ENCODE assay signal across 8 cellular contexts in genomic region chr11:67400942-67401494, GRCh38. TPM values are rescaled to one million over a fixed set of nuclear protein-coding genes. Genes with fewer than 3 reads are reported as not detected.
DNase-seq lines count a peak whose midpoint lies in the region; ATAC-seq and TF ChIP-seq lines count a peak whose summit lies in the region.

No MANE protein-coding gene starts in this region.

- no peaks in the 10 kb centered on the region for H3K27me3 Mint-ChIP-seq in activated T-helper 1 cell treated with anti-CD3 and anti-CD28 coated beads, Interleukin-12 subunit alpha, Interleukin-12 subunit beta, Interleukin-2, Interleukin-4 antibody, amounts not matched to agents 30 ng/mL and 10 ng/mL and 1 ng/mL, durations not matched to agents 14 hours and 24 hours and 36 hours (ENCODE audit: insufficient read depth)
- no peaks in the 10 kb centered on the region for H3K27me3 Mint-ChIP-seq in stimulated activated naive CD8-positive, alpha-beta T cell treated with anti-CD3 and anti-CD28 coated beads, Interleukin-15, amount 100 ng/mL, for 72 hours

- peak overlapping the region; percentile 86 for H3K27ac Mint-ChIP-seq in activated T-helper 1 cell treated with anti-CD3 and anti-CD28 coated beads, Interleukin-12 subunit alpha, Interleukin-12 subunit beta, Interleukin-2, Interleukin-4 antibody, amounts not matched to agents 30 ng/mL and 10 ng/mL and 1 ng/mL, durations not matched to agents 14 hours and 24 hours and 36 hours
- peak overlapping the region in 1 of 2 donors; percentile 27 for H3K27ac Mint-ChIP-seq in stimulated activated naive CD8-positive, alpha-beta T cell treated with anti-CD3 and anti-CD28 coated beads, Interleukin-15, amount 100 ng/mL, for 72 hours

- H3K4me1 ChIP-seq in iPS-15b (ENCODE audit: control insufficient read depth, insufficient read depth, low read length): peaks cover 3% of the 10 kb centered on the region

- in situ Hi-C loops in GM13977 (cut with MboI; ENCODE audit: low pct_unique_long_range_greater_than_20kb, low sequenced_read_pairs, unreplicated experiment): loop anchor here (10.0 kb wide), 1 partner anchor 64 kb away; the partner anchor contains the start of gene TMEM134

- peak; percentile 20 for ATAC-seq in HG02852 (IDR thresholded peaks at IDR 0.05; ENCODE audit: unreplicated experiment)
- peak; percentile 27 for ATAC-seq in stimulated activated naive CD8-positive, alpha-beta T cell treated with anti-CD3 and anti-CD28 coated beads, Interleukin-15, amount 100 ng/mL, for 72 hours

- CTCF ChIA-PET in GM10248 (lab: Yijun Ruan, JAX): interaction anchor here (0.7 to 42.5 kb wide), 34 partner anchors 8 to 214 kb away, joined by 3 to 1573 read pairs (median 6); partner anchors contain the start of genes AIP, CDK2AP2, CLCF1 and PITPNM1

- H3K27me3 ChIP-seq in iPS-15b (ENCODE audit: control insufficient read depth, insufficient read depth, low read length): no peaks in the 10 kb centered on the region

- peak overlapping the region; percentile 92 for H3K4me3 Mint-ChIP-seq in activated T-helper 1 cell treated with anti-CD3 and anti-CD28 coated beads, Interleukin-12 subunit alpha, Interleukin-12 subunit beta, Interleukin-2, Interleukin-4 antibody, amounts not matched to agents 30 ng/mL and 10 ng/mL and 1 ng/mL, durations not matched to agents 14 hours and 24 hours and 36 hours
- H3K4me3 Mint-ChIP-seq in stimulated activated naive CD8-positive, alpha-beta T cell treated with anti-CD3 and anti-CD28 coated beads, Interleukin-15, amount 100 ng/mL, for 72 hours: peak overlapping the region; percentile 91 to 92

- H3K9me3 ChIP-seq in iPS-15b (ENCODE audit: control insufficient read depth, insufficient read depth, low read length): no peaks in the 10 kb centered on the region

- H3K4me1 Mint-ChIP-seq in activated T-helper 1 cell treated with anti-CD3 and anti-CD28 coated beads, Interleukin-12 subunit alpha, Interleukin-12 subunit beta, Interleukin-2, Interleukin-4 antibody, amounts not matched to agents 30 ng/mL and 10 ng/mL and 1 ng/mL, durations not matched to agents 14 hours and 24 hours and 36 hours (ENCODE audit: low read depth): peaks cover 45% of the 10 kb centered on the region
- H3K4me1 Mint-ChIP-seq in stimulated activated naive CD8-positive, alpha-beta T cell treated with anti-CD3 and anti-CD28 coated beads, Interleukin-15, amount 100 ng/mL, for 72 hours: peaks cover 78% of the 10 kb centered on the region

- peak overlapping the region; percentile 82 for H3K4me3 ChIP-seq in iPS-15b (ENCODE audit: low read depth, low read length)

- TF ChIP-seq CTCF in GM13977 (IDR thresholded peaks at IDR 0.05; ENCODE audit: extremely low read depth, insufficient read depth, missing control alignments) (no peak), GM10248 (IDR thresholded peaks at IDR 0.05; ENCODE audit: control extremely low read depth, extremely low read depth, low read depth, missing control alignments) (no peak), GM10266 (IDR thresholded peaks at IDR 0.05; ENCODE audit: control insufficient read depth, insufficient read depth, low read depth, missing control alignments) (no peak)

- DNase-seq in GM13977 (ENCODE audit: low spot score) (peak; percentile 48), GM10248 (ENCODE audit: extremely low spot score) (no peak), GM10266 (ENCODE audit: extremely low spot score) (no peak), amniotic stem cell (lab: John Stamatoyannopoulos, UW) (no peak)
- DNase-seq in activated T-helper 1 cell treated with anti-CD3 and anti-CD28 coated beads, Interleukin-12 subunit alpha, Interleukin-12 subunit beta, Interleukin-2, Interleukin-4 antibody, amounts not matched to agents 30 ng/mL and 10 ng/mL and 1 ng/mL, durations not matched to agents 14 hours and 24 hours and 36 hours (ENCODE audit: low spot score): no peak
- peak; percentile 21 to 47 for DNase-seq in stimulated activated naive CD8-positive, alpha-beta T cell treated with anti-CD3 and anti-CD28 coated beads, Interleukin-15, amount 100 ng/mL, for 72 hours

- H3K36me3 Mint-ChIP-seq in activated T-helper 1 cell treated with anti-CD3 and anti-CD28 coated beads, Interleukin-12 subunit alpha, Interleukin-12 subunit beta, Interleukin-2, Interleukin-4 antibody, amounts not matched to agents 30 ng/mL and 10 ng/mL and 1 ng/mL, durations not matched to agents 14 hours and 24 hours and 36 hours (ENCODE audit: low read depth): peaks cover 29% of the 10 kb centered on the region

- intact Hi-C loops in activated T-helper 1 cell treated with anti-CD3 and anti-CD28 coated beads, Interleukin-12 subunit alpha, Interleukin-12 subunit beta, Interleukin-2, Interleukin-4 antibody, amounts not matched to agents 30 ng/mL and 10 ng/mL and 1 ng/mL, durations not matched to agents 14 hours and 24 hours and 36 hours (cut with micrococcal nuclease): loop anchor here (1.0 to 10.0 kb wide), 6 partner anchors 9 to 1546 kb away; partner anchors contain the start of genes CFL1, GRK2, NDUFV1 and TMEM134

- peak overlapping the region; percentile 70 for H3K9ac ChIP-seq in iPS-15b (ENCODE audit: low read depth, low read length)

- H3K9me3 Mint-ChIP-seq in activated T-helper 1 cell treated with anti-CD3 and anti-CD28 coated beads, Interleukin-12 subunit alpha, Interleukin-12 subunit beta, Interleukin-2, Interleukin-4 antibody, amounts not matched to agents 30 ng/mL and 10 ng/mL and 1 ng/mL, durations not matched to agents 14 hours and 24 hours and 36 hours: no peaks in the 10 kb centered on the region
- H3K9me3 Mint-ChIP-seq in stimulated activated naive CD8-positive, alpha-beta T cell treated with anti-CD3 and anti-CD28 coated beads, Interleukin-15, amount 100 ng/mL, for 72 hours: no peaks in the 10 kb centered on the region

- POLR2A ChIA-PET in GM10248 (lab: Yijun Ruan, JAX): interaction anchor here (0.5 to 1.7 kb wide), 9 partner anchors 9 to 545 kb away, joined by 3 to 22 read pairs (median 4); partner anchors contain the start of genes POLD4 and RAD9A

- peaks cover 29% of the 10 kb centered on the region for H3K36me3 ChIP-seq in iPS-15b (ENCODE audit: control insufficient read depth, insufficient read depth, low read length)

RNA-seq across cellular contexts. Expression of gene PPP1CA, which starts 0.6 kb away (rescaled TPM):
- 260 and 263 TPM in 2 replicates for total RNA-seq in activated T-helper 1 cell treated with anti-CD3 and anti-CD28 coated beads, Interleukin-12 subunit alpha, Interleukin-12 subunit beta, Interleukin-2, Interleukin-4 antibody, amounts not matched to agents 30 ng/mL and 10 ng/mL and 1 ng/mL, durations not matched to agents 14 hours and 24 hours and 36 hours

RNA-seq across cellular contexts. Expression of gene TBC1D10C, which starts 2.9 kb away (rescaled TPM):
- total RNA-seq in activated T-helper 1 cell treated with anti-CD3 and anti-CD28 coated beads, Interleukin-12 subunit alpha, Interleukin-12 subunit beta, Interleukin-2, Interleukin-4 antibody, amounts not matched to agents 30 ng/mL and 10 ng/mL and 1 ng/mL, durations not matched to agents 14 hours and 24 hours and 36 hours: 131 and 135 TPM in 2 replicates

RNA-seq across cellular contexts. Expression of gene RAD9A, which starts 9.2 kb away (rescaled TPM):
- 30.7 and 31.6 TPM in 2 replicates for total RNA-seq in activated T-helper 1 cell treated with anti-CD3 and anti-CD28 coated beads, Interleukin-12 subunit alpha, Interleukin-12 subunit beta, Interleukin-2, Interleukin-4 antibody, amounts not matched to agents 30 ng/mL and 10 ng/mL and 1 ng/mL, durations not matched to agents 14 hours and 24 hours and 36 hours

RNA-seq across cellular contexts. Expression of gene CARNS1, which starts 14.5 kb away (rescaled TPM):
- total RNA-seq in activated T-helper 1 cell treated with anti-CD3 and anti-CD28 coated beads, Interleukin-12 subunit alpha, Interleukin-12 subunit beta, Interleukin-2, Interleukin-4 antibody, amounts not matched to agents 30 ng/mL and 10 ng/mL and 1 ng/mL, durations not matched to agents 14 hours and 24 hours and 36 hours: 0.62 and 0.81 TPM in 2 replicates

RNA-seq across cellular contexts. Expression of gene RPS6KB2, which starts 27.3 kb away (rescaled TPM):
- total RNA-seq in activated T-helper 1 cell treated with anti-CD3 and anti-CD28 coated beads, Interleukin-12 subunit alpha, Interleukin-12 subunit beta, Interleukin-2, Interleukin-4 antibody, amounts not matched to agents 30 ng/mL and 10 ng/mL and 1 ng/mL, durations not matched to agents 14 hours and 24 hours and 36 hours: 84.1 and 86.2 TPM in 2 replicates

Comparison
In these comparisons a context has a peak if more than half of its experiments do, and no peak if none do; other contexts are left out.
1. DNase-seq: peak in GM13977 (single experiment) and stimulated activated naive CD8-positive, alpha-beta T cell treated with anti-CD3 and anti-CD28 coated beads, Interleukin-15, amount 100 ng/mL, for 72 hours (2 of 2); none in activated T-helper 1 cell treated with anti-CD3 and anti-CD28 coated beads, Interleukin-12 subunit alpha, Interleukin-12 subunit beta, Interleukin-2, Interleukin-4 antibody, amounts not matched to agents 30 ng/mL and 10 ng/mL and 1 ng/mL, durations not matched to agents 14 hours and 24 hours and 36 hours (single experiment), GM10248 (single experiment), GM10266 (single experiment) and amniotic stem cell (single experiment).